ENCODE assay signal across 8 cellular contexts in the genomic region with DNA sequence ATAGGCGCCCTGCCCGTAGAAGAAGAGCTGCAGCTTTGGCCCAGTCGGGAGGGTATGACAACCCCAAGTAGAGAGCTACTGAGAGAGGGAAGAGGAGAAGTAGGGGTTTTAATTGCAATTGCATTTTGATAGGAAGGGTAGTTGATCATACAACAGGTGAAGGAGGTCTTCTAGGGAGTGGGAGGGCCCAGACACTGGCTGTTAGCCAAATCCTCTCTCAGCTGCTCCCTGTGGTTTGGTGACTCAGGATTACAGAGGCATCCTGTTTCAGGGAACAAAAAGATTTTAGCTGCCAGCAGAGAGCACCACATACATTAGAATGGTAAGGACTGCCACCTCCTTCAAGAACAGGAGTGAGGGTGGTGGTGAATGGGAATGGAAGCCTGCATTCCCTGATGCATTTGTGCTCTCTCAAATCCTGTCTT.
A peak's percentile ranks its signal among the peaks of the same experiment; 100 is the strongest.
DNase-seq lines count a peak whose midpoint lies in the region; ATAC-seq, FAIRE-seq and TF ChIP-seq lines count a peak whose summit lies in the region.

No MANE protein-coding gene starts in this region.

- peaks cover 0 to 2% (median 0%) of the 10 kb centered on the region in 7 donors for H3K9me3 Mint-ChIP-seq in CD14-positive monocyte

- H3K27ac ChIP-seq in body of pancreas, result peak overlapping the region; percentile 35 to 68 (median 50)

- no peaks in the 10 kb centered on the region for H3K9me3 ChIP-seq in body of pancreas

- peak overlapping the region in 1 of 7 donors; percentile 75 for H3K27ac Mint-ChIP-seq in CD14-positive monocyte

- ATAC-seq in body of pancreas, result peak; percentile 83

- no peaks in the 10 kb centered on the region for H3K36me3 Mint-ChIP-seq in CD14-positive monocyte

- H3K36me3 ChIP-seq in body of pancreas (replicated peaks in 1 of 2; ENCODE audit: insufficient read depth in 1 of 2, low read depth in 2 of 2), result no peaks in the 10 kb centered on the region

- peaks cover 2 to 11% (median 10%) of the 10 kb centered on the region in 3 donors for H3K27me3 Mint-ChIP-seq in CD14-positive monocyte (ENCODE audit: low read depth in 3 of 3)

- peak; percentile 96 for FAIRE-seq in HTR-8/SVneo (lab: Jason Lieb, UNC)

- DNase-seq in CD14-positive monocyte (ENCODE audit: low spot score) (peak; percentile 56), HTR-8/SVneo (ENCODE audit: insufficient read length, low spot score) (peak; percentile 81), NCI-H82 (lab: John Stamatoyannopoulos, UW) (peak; percentile 93), body of pancreas (peak; percentile 54 to 74 (median 68)), iPS-NIHi7 (ENCODE audit: extremely low spot score) (peak; percentile 87), GM20000 (ENCODE audit: low spot score) (no peak)
- DNase-seq in stimulated activated CD4-positive, alpha-beta T cell treated with anti-CD3 and anti-CD28 coated beads, Interleukin-12 subunit alpha, Interleukin-12 subunit beta, amount 100 ng/mL, for 48 hours (ENCODE audit: low read depth in 2 of 3, low spot score in 1 of 3), result peak; percentile 1 to 30 (median 12)
- no peak for DNase-seq in stimulated activated naive CD4-positive, alpha-beta T cell treated with Interleukin-2 at 50 U/mL for 16 hours (lab: John Stamatoyannopoulos, UW)

- H3K27me3 ChIP-seq in body of pancreas, result no peaks in the 10 kb centered on the region

- TF ChIP-seq CTCF in CD14-positive monocyte (IDR thresholded peaks at IDR 0.05), result peak; percentile 42
- peak in 6 of 7 experiments; percentile 17 to 82 (median 66) for TF ChIP-seq CTCF in body of pancreas (IDR thresholded peaks at IDR 0.05)
- no peak for TF ChIP-seq CTCF in GM20000 (IDR thresholded peaks at IDR 0.05; ENCODE audit: extremely low read depth, missing control alignments)

- 84 to 92% methylated on average over 3 of the region's 3 CpGs for WGBS in body of pancreas, 2 donors

- H3K4me1 ChIP-seq in body of pancreas, result peaks cover 17% of the 10 kb centered on the region

- TF ChIP-seq POLR2A in body of pancreas (IDR thresholded peaks at IDR 0.05), result no peak

- no peak overlapping the region for H3K4me3 Mint-ChIP-seq in CD14-positive monocyte

- no peak overlapping the region for H3K4me3 ChIP-seq in body of pancreas

- intact Hi-C loops in CD14-positive monocyte (cut with micrococcal nuclease), result loop anchor here (5.0 to 10.0 kb wide), 2 partner anchors 410 to 413 kb away; partner anchors contain the start of gene THBS1 (in 2 of the 2)
- intact Hi-C loops in body of pancreas (cut with DNase I), result loop anchor here (10.0 kb wide), 1 partner anchor 403 kb away; no protein-coding TSS in a partner anchor

- H3K4me1 Mint-ChIP-seq in CD14-positive monocyte, result peaks cover 11% of the 10 kb centered on the region

Comparison
In these comparisons a context has a peak if more than half of its experiments do, and no peak if none do; other contexts are left out.
1. DNase-seq: peak in CD14-positive monocyte (single experiment), HTR-8/SVneo (single experiment), NCI-H82 (single experiment), body of pancreas (4 of 4), iPS-NIHi7 (single experiment) and stimulated activated CD4-positive, alpha-beta T cell treated with anti-CD3 and anti-CD28 coated beads, Interleukin-12 subunit alpha, Interleukin-12 subunit beta, amount 100 ng/mL, for 48 hours (3 of 3); none in GM20000 (single experiment) and stimulated activated naive CD4-positive, alpha-beta T cell treated with Interleukin-2 at 50 U/mL for 16 hours (single experiment).